1 cellular context compared by ENCODE assay signal in genomic region chr11:75925785-75926164, GRCh38.
TF ChIP-seq lines count a peak whose summit lies in the region.

No MANE protein-coding gene starts in this region.

TF ChIP-seq in SK-N-SH treated with all-trans-retinoic acid at 6 μM for 48 hours, 23 proteins besides CTCF, POLR2A, EP300 and RAD21 (continued from another document):
- TF ChIP-seq CSRNP3 (CRISPR knock-in tag; IDR thresholded peaks at IDR 0.05) = no peak
TF ChIP-seq in SK-N-SH treated with all-trans-retinoic acid at 6 μM for 48 hours: peak in this region for 0.
